ENCODE assay signal across 1 cellular context in genomic region chr10:86346794-86347665, GRCh38.
TF ChIP-seq lines count a peak whose summit lies in the region.

No MANE protein-coding gene starts in this region.

TF ChIP-seq in H1, 55 proteins besides CTCF, POLR2A, EP300 and RAD21:
- TF ChIP-seq POU5F1 (IDR thresholded peaks at IDR 0.05; ENCODE audit: low read depth, low read length): no peak
